In the genomic region with DNA sequence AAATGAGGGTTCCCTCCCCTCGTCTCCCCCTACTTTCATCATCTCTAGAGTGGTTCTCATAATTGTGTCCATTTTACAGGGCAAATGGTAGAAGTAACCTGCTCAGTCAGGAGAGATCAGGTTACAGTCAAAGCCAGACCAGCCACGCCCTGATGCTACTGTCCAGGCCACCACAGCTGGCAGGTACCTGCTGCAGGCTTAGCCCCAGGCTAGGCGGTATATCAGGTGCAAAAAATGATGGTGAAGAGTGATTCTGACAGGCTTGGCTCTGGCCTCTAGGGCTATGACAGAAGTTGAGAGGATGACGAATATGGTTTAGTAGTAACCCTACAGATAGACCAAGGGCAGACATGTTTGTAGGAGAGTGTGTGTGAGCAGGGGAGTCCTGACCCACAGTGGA, we compare ENCODE assay signal across 1 cellular context.
TF ChIP-seq lines count a peak whose summit lies in the region.

No MANE protein-coding gene starts in this region.

TF ChIP-seq in HepG2, 621 proteins besides CTCF, POLR2A, EP300 and RAD21:
- TF ChIP-seq, protein P1, sequence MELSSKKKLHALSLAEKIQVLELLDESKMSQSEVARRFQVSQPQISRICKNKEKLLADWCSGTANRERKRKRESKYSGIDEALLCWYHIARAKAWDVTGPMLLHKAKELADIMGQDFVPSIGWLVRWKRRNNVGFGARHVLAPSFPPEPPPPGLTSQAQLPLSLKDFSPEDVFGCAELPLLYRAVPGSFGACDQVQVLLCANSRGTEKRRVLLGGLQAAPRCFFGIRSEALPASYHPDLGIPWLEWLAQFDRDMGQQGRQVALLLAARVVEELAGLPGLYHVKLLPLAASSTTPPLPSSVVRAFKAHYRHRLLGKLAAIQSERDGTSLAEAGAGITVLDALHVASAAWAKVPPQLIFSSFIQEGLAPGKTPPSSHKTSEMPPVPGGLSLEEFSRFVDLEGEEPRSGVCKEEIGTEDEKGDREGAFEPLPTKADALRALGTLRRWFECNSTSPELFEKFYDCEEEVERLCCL (CRISPR knock-in tag; IDR thresholded peaks at IDR 0.05; ENCODE audit: borderline replicate concordance) = no peak
- 0 out of 2 replicates have a peak, but pooled peaks have one; percentile 50 for TF ChIP-seq SIX4 (CRISPR knock-in tag; IDR thresholded peaks at IDR 0.05)
TF ChIP-seq in HepG2: peak in this region for 1.
